12 cellular contexts compared by ENCODE assay signal in genomic region chr13:31050486-31051400, GRCh38.
DNase-seq lines count a peak whose midpoint lies in the region; ATAC-seq, FAIRE-seq and TF ChIP-seq lines count a peak whose summit lies in the region.
"Had no signal": no experiment of that assay in that cellular context is flagged by ENCODE, and none has a peak within 500 bp of the region (broad histone marks: within the 10 kb centered on the region; RNA-seq: fewer than 3 reads in every experiment).

No MANE protein-coding gene starts in this region.

- no peak overlapping the region for H3K4me3 ChIP-seq in GM12878
- H3K4me3 ChIP-seq: upper lobe of left lung had no signal

- intact Hi-C loops in GM12878 (cut with micrococcal nuclease; ENCODE audit: unreplicated experiment), result no loop called here

- no peak overlapping the region for H3K4me2 ChIP-seq in GM12878 (ENCODE audit: control insufficient read depth, insufficient read depth)

- no peak overlapping the region for H3K27ac ChIP-seq in GM12878 (ENCODE audit: control insufficient read depth, insufficient read depth)
- H3K27ac ChIP-seq: upper lobe of left lung had no signal

- TF ChIP-seq POLR2A in GM12878 (IDR thresholded peaks at IDR 0.05; ENCODE audit: low read depth, low read length), result no peak

- ATAC-seq in GM12878, result peak; percentile 44
- ATAC-seq in GM19324 (IDR thresholded peaks at IDR 0.05; ENCODE audit: low FRiP score, unreplicated experiment), result no peak

- peaks cover 6% of the 10 kb centered on the region for H3K4me1 ChIP-seq in GM12878 (ENCODE audit: control insufficient read depth, insufficient read depth, low read length)

- WGBS in GM12878 (ENCODE audit: insufficient coverage, insufficient replicate concordance, low lambda C conversion rate, missing lambda C conversion rate), result 18% methylated on average over 6 of the region's 6 CpGs

- CTCF ChIA-PET in GM12878 (lab: Yijun Ruan, JAX), result interaction anchor here (0.6 to 1.1 kb wide), 3 partner anchors 9 to 370 kb away, joined by 3 read pairs; no protein-coding TSS in a partner anchor

- H3K36me3 ChIP-seq in GM12878 (ENCODE audit: control insufficient read depth in 2 of 2, insufficient read depth in 2 of 2, low read length in 1 of 2), result no peaks in the 10 kb centered on the region
- H3K36me3 ChIP-seq: upper lobe of left lung had no signal

- POLR2A ChIA-PET in GM12878 (lab: Charles Lee), result interaction anchor here (0.6 to 0.7 kb wide), 2 partner anchors 14 to 23 kb away, joined by 5 read pairs; no protein-coding TSS in a partner anchor

- SMC1A ChIA-PET in GM12878 (lab: Charles Lee; ENCODE audit: uncharacterized antibody, unreplicated experiment), result no interaction called here

- TF ChIP-seq EP300 in GM12878 (IDR thresholded peaks at IDR 0.05; ENCODE audit: borderline replicate concordance in 1 of 2, control insufficient read depth in 1 of 2, low read depth in 2 of 2, low read length in 2 of 2), result no peak

- H4K20me1 ChIP-seq in GM12878 (ENCODE audit: control insufficient read depth, insufficient read depth), result no peaks in the 10 kb centered on the region

- no peak overlapping the region for H3K9ac ChIP-seq in GM12878 (ENCODE audit: control insufficient read depth, insufficient read depth, low read length)

- no peak for FAIRE-seq in GM12878 (lab: Jason Lieb, UNC)

- no TSS peak for BruUV-seq in GM12878 (replicated peaks; lab: Mats Ljungman, UMichigan)

- TF ChIP-seq RAD21 in GM12878 (IDR thresholded peaks at IDR 0.05; ENCODE audit: insufficient read depth, low read depth, low read length), result no peak

- RAD21 ChIA-PET in GM12878 (lab: Charles Lee; ENCODE audit: unreplicated experiment), result no interaction called here

- no peaks in the 10 kb centered on the region for H3K79me2 ChIP-seq in GM12878 (ENCODE audit: control insufficient read depth, insufficient read depth, low read length)

- peak; percentile 28 for DNase-seq in NCI-H82 (lab: John Stamatoyannopoulos, UW)
- no peak for DNase-seq in NCI-H82 treated with DMSO at 0.1 percent for 48 hours (lab: John Stamatoyannopoulos, UW; ENCODE audit: unreplicated experiment)
- peak; percentile 55 for DNase-seq in MV-4-11 (lab: John Stamatoyannopoulos, UW)
- no peak for DNase-seq in GM12878 (ENCODE audit: low read depth, low spot score)
- DNase-seq in renal cortical epithelial cell (ENCODE audit: low read depth), result peak; percentile 28
- no peak for DNase-seq in SK-N-DZ (ENCODE audit: low spot score)
- no peak for DNase-seq in T-helper 9 cell
- DNase-seq: activated B cell treated with CpG ODN at 0.5 μM for 24 hours; NCI-H2227 treated with DMSO at 0.1 percent for 48 hours; stimulated activated CD4-positive, alpha-beta T cell treated with anti-CD3 and anti-CD28 coated beads, Interleukin-2, amount 100 ng/mL, for 24 hours had no signal

- 0 out of 6 replicates have a peak, but pooled peaks of 2 of the 3 experiments have one; percentile 8 to 11 for TF ChIP-seq CTCF in GM12878 (IDR thresholded peaks at IDR 0.05 in 2 of 3, conservative IDR thresholded peaks at IDR 0.05 in 1 of 3; ENCODE audit: control insufficient read depth in 2 of 3, extremely low read depth in 1 of 3, insufficient read depth in 1 of 3, low read depth in 3 of 3, low read length in 3 of 3)

- in situ Hi-C loops in GM12878 (cut with MboI), result no loop called here

- H2AFZ ChIP-seq in GM12878 (ENCODE audit: control insufficient read depth, low read depth, low read length), result no peak overlapping the region

- H3K9me3 ChIP-seq in GM12878 (replicated peaks; ENCODE audit: control insufficient read depth, insufficient read depth, low read length), result no peaks in the 10 kb centered on the region; the same call in 2 of the 3 replicates
- H3K9me3 ChIP-seq: upper lobe of left lung had no signal

- no peaks in the 10 kb centered on the region for H3K27me3 ChIP-seq in GM12878 (replicated peaks in 1 of 2; ENCODE audit: control insufficient read depth in 2 of 2, insufficient read depth in 2 of 2, low read length in 1 of 2)
- H3K27me3 ChIP-seq: upper lobe of left lung had no signal

TF ChIP-seq in GM12878, 131 proteins besides CTCF, POLR2A, EP300 and RAD21:
- TF ChIP-seq CBX5 (IDR thresholded peaks at IDR 0.05; ENCODE audit: low read depth), result no peak
- no peak for TF ChIP-seq RBBP5 (conservative IDR thresholded peaks at IDR 0.05)
- TF ChIP-seq, protein P1, sequence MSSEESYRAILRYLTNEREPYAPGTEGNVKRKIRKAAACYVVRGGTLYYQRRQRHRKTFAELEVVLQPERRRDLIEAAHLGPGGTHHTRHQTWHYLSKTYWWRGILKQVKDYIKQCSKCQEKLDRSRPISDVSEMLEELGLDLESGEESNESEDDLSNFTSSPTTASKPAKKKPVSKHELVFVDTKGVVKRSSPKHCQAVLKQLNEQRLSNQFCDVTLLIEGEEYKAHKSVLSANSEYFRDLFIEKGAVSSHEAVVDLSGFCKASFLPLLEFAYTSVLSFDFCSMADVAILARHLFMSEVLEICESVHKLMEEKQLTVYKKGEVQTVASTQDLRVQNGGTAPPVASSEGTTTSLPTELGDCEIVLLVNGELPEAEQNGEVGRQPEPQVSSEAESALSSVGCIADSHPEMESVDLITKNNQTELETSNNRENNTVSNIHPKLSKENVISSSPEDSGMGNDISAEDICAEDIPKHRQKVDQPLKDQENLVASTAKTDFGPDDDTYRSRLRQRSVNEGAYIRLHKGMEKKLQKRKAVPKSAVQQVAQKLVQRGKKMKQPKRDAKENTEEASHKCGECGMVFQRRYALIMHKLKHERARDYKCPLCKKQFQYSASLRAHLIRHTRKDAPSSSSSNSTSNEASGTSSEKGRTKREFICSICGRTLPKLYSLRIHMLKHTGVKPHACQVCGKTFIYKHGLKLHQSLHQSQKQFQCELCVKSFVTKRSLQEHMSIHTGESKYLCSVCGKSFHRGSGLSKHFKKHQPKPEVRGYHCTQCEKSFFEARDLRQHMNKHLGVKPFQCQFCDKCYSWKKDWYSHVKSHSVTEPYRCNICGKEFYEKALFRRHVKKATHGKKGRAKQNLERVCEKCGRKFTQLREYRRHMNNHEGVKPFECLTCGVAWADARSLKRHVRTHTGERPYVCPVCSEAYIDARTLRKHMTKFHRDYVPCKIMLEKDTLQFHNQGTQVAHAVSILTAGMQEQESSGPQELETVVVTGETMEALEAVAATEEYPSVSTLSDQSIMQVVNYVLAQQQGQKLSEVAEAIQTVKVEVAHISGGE (CRISPR knock-in tag; IDR thresholded peaks at IDR 0.05), result no peak

Comparison
In these comparisons a context has a peak if more than half of its experiments do, and no peak if none do; other contexts are left out.
1. DNase-seq: peak in NCI-H82 (single experiment), MV-4-11 (single experiment) and renal cortical epithelial cell (single experiment); none in NCI-H82 treated with DMSO at 0.1 percent for 48 hours (single experiment), GM12878 (single experiment), SK-N-DZ (single experiment) and T-helper 9 cell (single experiment).